25 cellular contexts compared by ENCODE assay signal in genomic region chr15:49410660-49411059, GRCh38. TPM values are rescaled to one million over a fixed set of nuclear protein-coding genes. Genes with fewer than 3 reads are reported as not detected.
DNase-seq lines count a peak whose midpoint lies in the region; ATAC-seq and TF ChIP-seq lines count a peak whose summit lies in the region.
"Had no signal": no experiment of that assay in that cellular context is flagged by ENCODE, and none has a peak within 500 bp of the region (broad histone marks: within the 10 kb centered on the region; RNA-seq: fewer than 3 reads in every experiment).

No MANE protein-coding gene starts in this region.

- POLR2A ChIA-PET in CD4-positive, alpha-beta T cell (lab: Charles Lee) = no interaction called here

- TF ChIP-seq CTCF in AG10803 (conservative IDR thresholded peaks at IDR 0.05; ENCODE audit: low read length) = no peak
- no peak for TF ChIP-seq CTCF in fibroblast of the aortic adventitia (IDR thresholded peaks at IDR 0.05; ENCODE audit: insufficient read depth, low read length)
- no peak for TF ChIP-seq CTCF in CD4-positive, alpha-beta T cell (IDR thresholded peaks at IDR 0.05)
- no peak for TF ChIP-seq CTCF in left lung (IDR thresholded peaks at IDR 0.05)
- TF ChIP-seq CTCF in left ventricle myocardium inferior (IDR thresholded peaks at IDR 0.05; ENCODE audit: borderline replicate concordance) = no peak

- no peaks in the 10 kb centered on the region for H3K4me1 Mint-ChIP-seq in CD4-positive, alpha-beta T cell (ENCODE audit: low read depth)
- H3K4me1 Mint-ChIP-seq: CD14-positive monocyte; CD4-positive, alpha-beta memory T cell had no signal

- ATAC-seq in CD4-positive, alpha-beta T cell (ENCODE audit: poor library complexity) = no peak
- ATAC-seq in left lung = no peak
- ATAC-seq in GM18505 (IDR thresholded peaks at IDR 0.05; ENCODE audit: unreplicated experiment) = no peak

- no peak overlapping the region for H3K4me3 Mint-ChIP-seq in CD4-positive, alpha-beta T cell
- H3K4me3 Mint-ChIP-seq: CD14-positive monocyte; CD4-positive, alpha-beta memory T cell; HFFc6 had no signal

- no peaks in the 10 kb centered on the region for H3K27me3 ChIP-seq in adipocyte (replicated peaks; ENCODE audit: control insufficient read depth, insufficient read depth, low read length)
- no peaks in the 10 kb centered on the region for H3K27me3 ChIP-seq in CD4-positive, alpha-beta T cell (ENCODE audit: control insufficient read depth, insufficient read depth, low read length)
- H3K27me3 ChIP-seq in left lung = no peaks in the 10 kb centered on the region
- no peaks in the 10 kb centered on the region for H3K27me3 ChIP-seq in left ventricle myocardium inferior (ENCODE audit: low read depth)
- H3K27me3 ChIP-seq: BE2C; BLaER1 treated with 17β-estradiol and CSF1 and Interleukin-3, amounts not matched to agents 10 nM and 100 nM had no signal

- DNase-seq in AG10803 (ENCODE audit: low read depth) (peak; percentile 27), adipocyte (ENCODE audit: low read depth) (peak; percentile 27), fibroblast of gingiva (ENCODE audit: low read depth) (peak; percentile 49), fibroblast of the aortic adventitia (ENCODE audit: low read depth) (peak; percentile 11), left lung (no peak), left ventricle myocardium inferior (no peak)
- DNase-seq in CD4-positive, alpha-beta T cell = no peak
- DNase-seq: AML-193; BE2C; Calu3; CD4-positive, alpha-beta memory T cell; COR-L47; DMS53; DMS79 treated with DMSO at 0.1 percent for 48 hours; GF-D8; GOT3; HFFc6 had no signal

- no peak overlapping the region for H3K27ac ChIP-seq in CD4-positive, alpha-beta T cell (ENCODE audit: low read depth, low read length)
- H3K27ac ChIP-seq in left lung = no peak overlapping the region
- no peak overlapping the region for H3K27ac ChIP-seq in left ventricle myocardium inferior (replicated peaks)
- H3K27ac ChIP-seq: BLaER1 treated with 17β-estradiol and CSF1 and Interleukin-3, amounts not matched to agents 10 nM and 100 nM had no signal

- H3K9me3 ChIP-seq in adipocyte (ENCODE audit: control insufficient read depth, low read length) (no peaks in the 10 kb centered on the region), left lung (no peaks in the 10 kb centered on the region), left ventricle myocardium inferior (replicated peaks) (no peaks in the 10 kb centered on the region)
- H3K9me3 ChIP-seq in CD4-positive, alpha-beta T cell (ENCODE audit: control insufficient read depth, low read length) = no peaks in the 10 kb centered on the region
- H3K9me3 ChIP-seq: BE2C; BLaER1 treated with 17β-estradiol and CSF1 and Interleukin-3, amounts not matched to agents 10 nM and 100 nM; HAP-1 had no signal

- H3K27me3 Mint-ChIP-seq in CD4-positive, alpha-beta T cell = peaks cover 23% of the 10 kb centered on the region

- no peaks in the 10 kb centered on the region for H3K36me3 Mint-ChIP-seq in CD4-positive, alpha-beta T cell (ENCODE audit: low read depth)
- H3K36me3 Mint-ChIP-seq: CD14-positive monocyte; CD4-positive, alpha-beta memory T cell had no signal

- CTCF ChIA-PET in CD4-positive, alpha-beta T cell (lab: Charles Lee) = no interaction called here

- no peak overlapping the region for H3K4me3 ChIP-seq in AG10803 (ENCODE audit: low read length)
- H3K4me3 ChIP-seq in adipocyte (ENCODE audit: low read length) = no peak overlapping the region
- H3K4me3 ChIP-seq in fibroblast of the aortic adventitia (ENCODE audit: low read depth, low read length) = no peak overlapping the region
- H3K4me3 ChIP-seq in left lung = no peak overlapping the region
- H3K4me3 ChIP-seq in left ventricle myocardium inferior = no peak overlapping the region
- H3K4me3 ChIP-seq: BLaER1 treated with 17β-estradiol and CSF1 and Interleukin-3, amounts not matched to agents 10 nM and 100 nM; HAP-1 had no signal

- H3K36me3 ChIP-seq in adipocyte (ENCODE audit: control insufficient read depth, insufficient read depth, low read length, severe bottlenecking) = no peaks in the 10 kb centered on the region
- no peaks in the 10 kb centered on the region for H3K36me3 ChIP-seq in left lung
- no peaks in the 10 kb centered on the region for H3K36me3 ChIP-seq in left ventricle myocardium inferior
- H3K36me3 ChIP-seq: BE2C; BLaER1 treated with 17β-estradiol and CSF1 and Interleukin-3, amounts not matched to agents 10 nM and 100 nM; HAP-1 had no signal

- no peak for TF ChIP-seq POLR2A in GM18505 (IDR thresholded peaks at IDR 0.05; ENCODE audit: borderline replicate concordance, extremely low read depth, insufficient read depth, insufficient read length)

- H3K9me3 Mint-ChIP-seq in CD4-positive, alpha-beta T cell = no peaks in the 10 kb centered on the region
- H3K9me3 Mint-ChIP-seq: HFFc6 had no signal

- no peak overlapping the region for H3K27ac Mint-ChIP-seq in CD4-positive, alpha-beta T cell
- H3K27ac Mint-ChIP-seq: CD14-positive monocyte; CD4-positive, alpha-beta memory T cell; HFFc6 had no signal

- intact Hi-C loops in CD4-positive, alpha-beta T cell (cut with DNase I, micrococcal nuclease) = no loop called here
- intact Hi-C loops in left lung (cut with DNase I) (no loop called here), left ventricle myocardium inferior (cut with micrococcal nuclease) (no loop called here)

- H3K4me1 ChIP-seq in adipocyte (ENCODE audit: control insufficient read depth, insufficient read depth, low read length) (peaks cover 9% of the 10 kb centered on the region), left lung (no peaks in the 10 kb centered on the region), left ventricle myocardium inferior (no peaks in the 10 kb centered on the region)
- H3K4me1 ChIP-seq: BE2C; BLaER1 treated with 17β-estradiol and CSF1 and Interleukin-3, amounts not matched to agents 10 nM and 100 nM; HAP-1 had no signal

- H3K9ac ChIP-seq in adipocyte (ENCODE audit: low read length) = no peak overlapping the region
- H3K9ac ChIP-seq: BLaER1 treated with 17β-estradiol and CSF1 and Interleukin-3, amounts not matched to agents 10 nM and 100 nM had no signal

RNA-seq across cellular contexts. Expression of gene FGF7, which starts 12.4 kb away (rescaled TPM):
- total RNA-seq in fibroblast of the aortic adventitia (ENCODE audit: low replicate concordance) = 87.9 and 97.7 TPM in 2 replicates
- not detected for total RNA-seq in CD4-positive, alpha-beta T cell
- total RNA-seq in left lung = 10 to 100 TPM; 29.6 to 31.8 TPM
- 34.1 TPM for total RNA-seq in left ventricle myocardium inferior
- total RNA-seq: A172, A673, Calu3, Daoy, G401 had no signal

Comparison
In these comparisons a context has a peak if more than half of its experiments do, and no peak if none do; other contexts are left out.
1. DNase-seq: peak in AG10803 (single experiment), adipocyte (single experiment), fibroblast of gingiva (single experiment) and fibroblast of the aortic adventitia (single experiment); none in CD4-positive, alpha-beta T cell (0 of 10), left lung (0 of 2) and left ventricle myocardium inferior (single experiment).
2. RNA of gene FGF7, which starts 12.4 kb away (total RNA-seq): 87.9 to 97.7 TPM in fibroblast of the aortic adventitia, 34.1 TPM in left ventricle myocardium inferior (single experiment) and 29.6 to 31.8 TPM in left lung; not detected in CD4-positive, alpha-beta T cell; every median in the first group is over 10 times any median in the second.